Comparison of ENCODE assay signal across 9 cellular contexts in genomic region chr16:30371248-30371816, GRCh38. TPM values are rescaled to one million over a fixed set of nuclear protein-coding genes. Genes with fewer than 3 reads are reported as not detected.
DNase-seq lines count a peak whose midpoint lies in the region; ATAC-seq, FAIRE-seq and TF ChIP-seq lines count a peak whose summit lies in the region.
"Had no signal": no experiment of that assay in that cellular context is flagged by ENCODE, and none has a peak within 500 bp of the region (broad histone marks: within the 10 kb centered on the region; RNA-seq: fewer than 3 reads in every experiment).

No MANE protein-coding gene starts in this region.

- no peaks in the 10 kb centered on the region for H3K9me3 ChIP-seq in keratinocyte (ENCODE audit: control insufficient read depth, low read depth, low read length)

- peak overlapping the region; percentile 26 for H3K27ac ChIP-seq in keratinocyte (ENCODE audit: control insufficient read depth, insufficient read depth, low read length)
- H3K27ac ChIP-seq in temporal lobe (ENCODE audit: low read depth, low read length), result peak overlapping the region; percentile 100

- H3K9me3 Mint-ChIP-seq in T-helper 1 cell treated with Interleukin-12 subunit alpha and Interleukin-12 subunit beta and Interleukin-4 antibody, amounts not matched to agents 30 μg/mL and 1 μg/mL, for 36 hours, result no peaks in the 10 kb centered on the region
- H3K9me3 Mint-ChIP-seq in activated naive CD8-positive, alpha-beta T cell treated with anti-CD3 and anti-CD28 coated beads for 36 hours, result no peaks in the 10 kb centered on the region

- H3K4me3 Mint-ChIP-seq in T-helper 1 cell treated with Interleukin-12 subunit alpha and Interleukin-12 subunit beta and Interleukin-4 antibody, amounts not matched to agents 30 μg/mL and 1 μg/mL, for 36 hours, result peak overlapping the region; percentile 84
- H3K4me3 Mint-ChIP-seq in activated naive CD8-positive, alpha-beta T cell treated with anti-CD3 and anti-CD28 coated beads for 36 hours, result peak overlapping the region; percentile 83

- peak overlapping the region; percentile 43 to 81 (median 70) for H3K4me3 ChIP-seq in keratinocyte (ENCODE audit: control insufficient read depth in 2 of 3, extremely low read depth in 1 of 3, insufficient read depth in 2 of 3, low read depth in 1 of 3, low read length in 3 of 3)

- H4K20me1 ChIP-seq in keratinocyte (ENCODE audit: control insufficient read depth, extremely low read depth, insufficient read depth, low read length), result peaks cover 12% of the 10 kb centered on the region

- H3K9me1 ChIP-seq in keratinocyte (ENCODE audit: control insufficient read depth, extremely low read depth, insufficient read depth, low read length), result peaks cover 3% of the 10 kb centered on the region

- no peak for FAIRE-seq in keratinocyte (lab: Jason Lieb, UNC)

- peaks cover 25% of the 10 kb centered on the region for H3K4me1 ChIP-seq in keratinocyte (ENCODE audit: control insufficient read depth, extremely low read depth, insufficient read depth, low read length)

- H3K4me1 Mint-ChIP-seq in T-helper 1 cell treated with Interleukin-12 subunit alpha and Interleukin-12 subunit beta and Interleukin-4 antibody, amounts not matched to agents 30 μg/mL and 1 μg/mL, for 36 hours (ENCODE audit: low read depth), result peaks cover 30% of the 10 kb centered on the region
- H3K4me1 Mint-ChIP-seq in activated naive CD8-positive, alpha-beta T cell treated with anti-CD3 and anti-CD28 coated beads for 36 hours, result peaks cover 34% of the 10 kb centered on the region

- peak overlapping the region; percentile 63 for H3K9ac ChIP-seq in keratinocyte (ENCODE audit: control insufficient read depth, extremely low read depth, insufficient read depth, low read length)

- peak overlapping the region; percentile 78 for H2AFZ ChIP-seq in keratinocyte (ENCODE audit: control insufficient read depth, low read length)

- POLR2A ChIA-PET in HEK293T (lab: Yijun Ruan, JAX), result interaction anchor here (0.6 to 6.0 kb wide), 27 partner anchors 11 to 306 kb away, joined by 3 to 95 read pairs (median 5); partner anchors contain the start of genes ALDOA, CD2BP2, CORO1A and DCTPP1

- CTCF ChIA-PET in HEK293T (lab: Yijun Ruan, JAX), result interaction anchor here (0.9 to 1.8 kb wide), 10 partner anchors 17 to 279 kb away, joined by 3 to 10 read pairs (median 5); partner anchors contain the start of genes CD2BP2, DCTPP1, TBX6 and ZNF48

- dilution Hi-C loops in keratinocyte (cut with MboI; ENCODE audit: extremely low pct_ligation_motif_present, low sequenced_read_pairs), result no loop called here

- H3K27me3 Mint-ChIP-seq in T-helper 1 cell treated with Interleukin-12 subunit alpha and Interleukin-12 subunit beta and Interleukin-4 antibody, amounts not matched to agents 30 μg/mL and 1 μg/mL, for 36 hours (ENCODE audit: low read depth), result no peaks in the 10 kb centered on the region
- H3K27me3 Mint-ChIP-seq in activated naive CD8-positive, alpha-beta T cell treated with anti-CD3 and anti-CD28 coated beads for 36 hours, result peaks cover 4% of the 10 kb centered on the region

- H3K79me2 ChIP-seq in keratinocyte (ENCODE audit: control insufficient read depth, insufficient read depth, low read length), result peaks cover 38% of the 10 kb centered on the region

- DNase-seq in T-helper 1 cell, result no peak
- DNase-seq in activated naive CD8-positive, alpha-beta T cell treated with anti-CD3 and anti-CD28 coated beads for 36 hours, result no peak
- DNase-seq in keratinocyte (ENCODE audit: low read depth, low spot score), result no peak
- DNase-seq in HEK293T (ENCODE audit: extremely low spot score), result no peak
- DNase-seq in AML-193 (lab: John Stamatoyannopoulos, UW), result no peak

- ATAC-seq in GM18519 (IDR thresholded peaks at IDR 0.05; ENCODE audit: low FRiP score, unreplicated experiment), result no peak

- peak overlapping the region; percentile 94 for H3K27ac Mint-ChIP-seq in T-helper 1 cell treated with Interleukin-12 subunit alpha and Interleukin-12 subunit beta and Interleukin-4 antibody, amounts not matched to agents 30 μg/mL and 1 μg/mL, for 36 hours
- peak overlapping the region; percentile 94 for H3K27ac Mint-ChIP-seq in activated naive CD8-positive, alpha-beta T cell treated with anti-CD3 and anti-CD28 coated beads for 36 hours

- no peaks in the 10 kb centered on the region for H3K27me3 ChIP-seq in keratinocyte (ENCODE audit: control insufficient read depth, extremely low read depth, insufficient read depth, low read length)

- H3K36me3 Mint-ChIP-seq in T-helper 1 cell treated with Interleukin-12 subunit alpha and Interleukin-12 subunit beta and Interleukin-4 antibody, amounts not matched to agents 30 μg/mL and 1 μg/mL, for 36 hours (ENCODE audit: low read depth), result peaks cover 12% of the 10 kb centered on the region
- H3K36me3 Mint-ChIP-seq in activated naive CD8-positive, alpha-beta T cell treated with anti-CD3 and anti-CD28 coated beads for 36 hours, result peaks cover 9% of the 10 kb centered on the region

- peak overlapping the region; percentile 92 for H3K4me2 ChIP-seq in keratinocyte (ENCODE audit: control insufficient read depth, extremely low read depth, insufficient read depth, low read depth, low read length)

- H3K36me3 ChIP-seq in keratinocyte (ENCODE audit: control insufficient read depth in 2 of 2, extremely low read depth in 1 of 2, insufficient read depth in 2 of 2, low read length in 2 of 2), result peaks cover 0 to 7% of the 10 kb centered on the region in 2 experiments

- TF ChIP-seq CTCF in keratinocyte (optimal IDR thresholded peaks at IDR 0.05 in 1 of 3, IDR thresholded peaks at IDR 0.05 in 1 of 3, conservative IDR thresholded peaks at IDR 0.05 in 1 of 3; ENCODE audit: extremely low read depth in 1 of 3, insufficient read depth in 2 of 3, low read length in 3 of 3), result no peak

TF ChIP-seq in HEK293T, 16 proteins besides CTCF, POLR2A, EP300 and RAD21 (continues in another document):
- TF ChIP-seq NFRKB (IDR thresholded peaks at IDR 0.05) (no peak), ELF4 (IDR thresholded peaks at IDR 0.05) (no peak), BHLHE40 (IDR thresholded peaks at IDR 0.05; ENCODE audit: borderline replicate concordance) (no peak), LEF1 (IDR thresholded peaks at IDR 0.05; ENCODE audit: borderline replicate concordance) (no peak)

RNA-seq across cellular contexts. Expression of gene TBC1D10B, which starts 1.0 kb away (rescaled TPM):
- 10 to 100 TPM; 43.2 to 45.7 TPM for total RNA-seq in activated naive CD8-positive, alpha-beta T cell treated with anti-CD3 and anti-CD28 coated beads for 36 hours
- 8.6 to 20.0 TPM (median 8.9 TPM) in 3 replicates for polyA plus RNA-seq in keratinocyte
- 7.0 TPM for polyA plus RNA-seq in keratinocyte (2011; ENCODE audit: low read depth)
- polyA plus RNA-seq in keratinocyte (2011; cell fraction: cytosol; rRNA removed), result 11.1 and 20.1 TPM in 2 replicates
- 27.7 and 32.3 TPM in 2 replicates for polyA plus RNA-seq in keratinocyte (2011; cell fraction: nucleus; rRNA removed)
- 22.4 and 30.2 TPM in 2 replicates for polyA plus RNA-seq in keratinocyte (2012; ENCODE audit: low replicate concordance)
- 14.2 to 51.2 TPM (median 17.3 TPM) in 3 replicates for polyA minus RNA-seq in keratinocyte
- 35.9 TPM for polyA minus RNA-seq in keratinocyte (2011; cell fraction: cytosol; rRNA and poly(A)+ RNA removed)
- 17.9 and 18.5 TPM in 2 replicates for polyA minus RNA-seq in keratinocyte (2011; cell fraction: nucleus; rRNA and poly(A)+ RNA removed)
- 28.8 TPM for total RNA-seq in temporal lobe

RNA-seq across cellular contexts. Expression of gene MYL11, which starts 3.3 kb away (rescaled TPM):
- 1 to 10 TPM; 1.2 to 1.5 TPM for total RNA-seq in activated naive CD8-positive, alpha-beta T cell treated with anti-CD3 and anti-CD28 coated beads for 36 hours
- 0.82 TPM in 1 of 3 replicates, not detected in the others for polyA plus RNA-seq in keratinocyte
- not detected for polyA plus RNA-seq in keratinocyte (2011; ENCODE audit: low read depth)
- not detected in 2 replicates for polyA plus RNA-seq in keratinocyte (2011; cell fraction: cytosol; rRNA removed)
- not detected in 2 replicates for polyA plus RNA-seq in keratinocyte (2011; cell fraction: nucleus; rRNA removed)
- polyA plus RNA-seq in keratinocyte (2012; ENCODE audit: low replicate concordance), result 1.5 TPM in 1 of 2 replicates, not detected in the other
- polyA minus RNA-seq in keratinocyte, result 1.8 TPM in 1 of 3 replicates, not detected in the others
- polyA minus RNA-seq in keratinocyte (2011; cell fraction: cytosol; rRNA and poly(A)+ RNA removed), result not detected
- polyA minus RNA-seq in keratinocyte (2011; cell fraction: nucleus; rRNA and poly(A)+ RNA removed), result not detected in 2 replicates
- total RNA-seq in temporal lobe, result not detected
- total RNA-seq: lung microvascular endothelial cell had no signal

RNA-seq across cellular contexts. Expression of gene SEPTIN1, which starts 11.0 kb away (rescaled TPM):
- total RNA-seq in activated naive CD8-positive, alpha-beta T cell treated with anti-CD3 and anti-CD28 coated beads for 36 hours, result 100 to 1,000 TPM; 162 to 163 TPM
- 0.04 TPM in 1 of 3 replicates, not detected in the others for polyA plus RNA-seq in keratinocyte
- polyA plus RNA-seq in keratinocyte (2011; ENCODE audit: low read depth), result 0.27 TPM
- polyA plus RNA-seq in keratinocyte (2011; cell fraction: cytosol; rRNA removed), result 0.09 TPM in 1 of 2 replicates, not detected in the other
- 0.08 TPM in 1 of 2 replicates, not detected in the other for polyA plus RNA-seq in keratinocyte (2011; cell fraction: nucleus; rRNA removed)
- polyA plus RNA-seq in keratinocyte (2012; ENCODE audit: low replicate concordance), result 0.37 and 0.42 TPM in 2 replicates
- polyA minus RNA-seq in keratinocyte, result not detected in 3 replicates
- polyA minus RNA-seq in keratinocyte (2011; cell fraction: cytosol; rRNA and poly(A)+ RNA removed), result not detected
- not detected in 2 replicates for polyA minus RNA-seq in keratinocyte (2011; cell fraction: nucleus; rRNA and poly(A)+ RNA removed)
- 0.74 TPM for total RNA-seq in temporal lobe

RNA-seq across cellular contexts. Expression of gene CD2BP2, which starts 16.2 kb away (rescaled TPM):
- total RNA-seq in activated naive CD8-positive, alpha-beta T cell treated with anti-CD3 and anti-CD28 coated beads for 36 hours, result 10 to 100 TPM; 60.7 to 66.8 TPM
- 41.2 to 49.5 TPM (median 44.4 TPM) in 3 replicates for polyA plus RNA-seq in keratinocyte
- 15.2 TPM for polyA plus RNA-seq in keratinocyte (2011; ENCODE audit: low read depth)
- 22.2 and 34.3 TPM in 2 replicates for polyA plus RNA-seq in keratinocyte (2011; cell fraction: cytosol; rRNA removed)
- polyA plus RNA-seq in keratinocyte (2011; cell fraction: nucleus; rRNA removed), result 54.4 and 57.5 TPM in 2 replicates
- polyA plus RNA-seq in keratinocyte (2012; ENCODE audit: low replicate concordance), result 30.3 and 47.9 TPM in 2 replicates
- 18.8 to 24.9 TPM (median 24.1 TPM) in 3 replicates for polyA minus RNA-seq in keratinocyte
- polyA minus RNA-seq in keratinocyte (2011; cell fraction: cytosol; rRNA and poly(A)+ RNA removed), result 20.0 TPM
- polyA minus RNA-seq in keratinocyte (2011; cell fraction: nucleus; rRNA and poly(A)+ RNA removed), result 14.6 and 18.5 TPM in 2 replicates
- total RNA-seq in temporal lobe, result 38.6 TPM

RNA-seq across cellular contexts. Expression of gene ZNF48, which starts 23.9 kb away (rescaled TPM):
- 10 to 100 TPM in 1 of 2 experiments, 1 to 10 TPM in 1; 9.5 to 10.2 TPM for total RNA-seq in activated naive CD8-positive, alpha-beta T cell treated with anti-CD3 and anti-CD28 coated beads for 36 hours
- 3.7 to 4.3 TPM (median 3.7 TPM) in 3 replicates for polyA plus RNA-seq in keratinocyte
- polyA plus RNA-seq in keratinocyte (2011; ENCODE audit: low read depth), result 6.7 TPM
- 2.3 and 4.2 TPM in 2 replicates for polyA plus RNA-seq in keratinocyte (2011; cell fraction: cytosol; rRNA removed)
- 4.0 and 4.5 TPM in 2 replicates for polyA plus RNA-seq in keratinocyte (2011; cell fraction: nucleus; rRNA removed)
- 3.7 and 4.9 TPM in 2 replicates for polyA plus RNA-seq in keratinocyte (2012; ENCODE audit: low replicate concordance)
- 3.8 to 6.8 TPM (median 4.4 TPM) in 3 replicates for polyA minus RNA-seq in keratinocyte
- 5.0 TPM for polyA minus RNA-seq in keratinocyte (2011; cell fraction: cytosol; rRNA and poly(A)+ RNA removed)
- polyA minus RNA-seq in keratinocyte (2011; cell fraction: nucleus; rRNA and poly(A)+ RNA removed), result 2.9 and 3.1 TPM in 2 replicates
- 20.4 TPM for total RNA-seq in temporal lobe

Comparison
In these comparisons a context has a peak if more than half of its experiments do, and no peak if none do; other contexts are left out.
1. RNA of gene SEPTIN1, which starts 11.0 kb away (total RNA-seq): 162 to 163 TPM in activated naive CD8-positive, alpha-beta T cell treated with anti-CD3 and anti-CD28 coated beads for 36 hours; 0.74 TPM in temporal lobe (single experiment); every median in the first group is over 10 times any median in the second.